Comparison of ENCODE assay signal across 11 cellular contexts in the genomic region with DNA sequence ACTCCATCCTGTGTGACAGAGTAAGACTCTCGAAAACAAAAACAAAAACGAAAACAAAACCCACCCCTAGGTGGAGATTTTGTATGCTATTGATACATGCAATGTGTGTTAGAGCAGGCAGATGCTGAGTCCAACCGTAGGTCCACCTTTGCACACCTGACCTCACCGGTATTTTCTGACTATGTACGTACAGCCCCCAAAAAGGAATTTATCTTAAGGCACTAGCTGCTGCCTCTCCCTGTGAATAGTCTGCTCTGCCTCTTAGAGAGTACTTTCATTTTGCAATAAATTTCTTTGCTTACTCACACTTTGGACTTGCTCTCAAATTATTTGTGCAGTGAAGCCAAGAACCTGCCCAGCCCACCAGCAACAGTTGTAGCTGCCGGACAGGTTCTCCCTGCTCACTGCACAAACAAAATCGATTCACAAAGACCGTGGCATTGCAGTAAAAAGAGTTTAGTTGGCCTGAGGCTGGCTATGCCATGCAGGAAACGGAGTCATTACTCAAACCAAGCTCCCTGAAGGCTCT. TPM values are rescaled to one million over a fixed set of nuclear protein-coding genes. Genes with fewer than 3 reads are reported as not detected.
DNase-seq lines count a peak whose midpoint lies in the region; ATAC-seq, FAIRE-seq and TF ChIP-seq lines count a peak whose summit lies in the region.
"Had no signal": no experiment of that assay in that cellular context is flagged by ENCODE, and none has a peak within 500 bp of the region (broad histone marks: within the 10 kb centered on the region; RNA-seq: fewer than 3 reads in every experiment).

No MANE protein-coding gene starts in this region.

- SMC1A ChIA-PET in GM12878 (lab: Charles Lee; ENCODE audit: uncharacterized antibody, unreplicated experiment): interaction anchor here (1.4 kb wide), 1 partner anchor 122 kb away, joined by 3 read pairs; no protein-coding TSS in a partner anchor

- peak overlapping the region; percentile 77 for H3K4me2 ChIP-seq in GM23248 (ENCODE audit: unreplicated experiment)
- H3K4me2 ChIP-seq in GM12878 (ENCODE audit: control insufficient read depth, insufficient read depth): peak overlapping the region; percentile 1; the same call in 1 of the 2 replicates
- H3K4me2 ChIP-seq in HepG2 (ENCODE audit: low read depth, low read length): peak overlapping the region; percentile 90

- FAIRE-seq in GM12878 (lab: Jason Lieb, UNC) (no peak), HepG2 (lab: Jason Lieb, UNC) (no peak)

- H3K27ac ChIP-seq in 22Rv1 (peak overlapping the region; percentile 100), GM23248 (no peak overlapping the region), GM12878 (ENCODE audit: control insufficient read depth, insufficient read depth) (no peak overlapping the region), HepG2 (ENCODE audit: extremely low read length, insufficient read depth, low read length) (peak overlapping the region; percentile 19)

- H2AFZ ChIP-seq in GM23248: peak overlapping the region; percentile 76
- peak overlapping the region; percentile 54 for H2AFZ ChIP-seq in GM12878 (ENCODE audit: control insufficient read depth, low read depth, low read length)
- peak overlapping the region; percentile 18 for H2AFZ ChIP-seq in HepG2 (ENCODE audit: low read length)

- CTCF ChIA-PET in GM12878 (lab: Yijun Ruan, JAX) (interaction anchor here (1.0 to 4.3 kb wide), 7 partner anchors 10 to 211 kb away, joined by 3 to 32 read pairs (median 10); no protein-coding TSS in a partner anchor), HepG2 (lab: Yijun Ruan, JAX; ENCODE audit: low intra/inter-chr PET ratio, low total read pairs) (interaction anchor here (0.8 kb wide), 1 partner anchor 9 kb away, joined by 3 read pairs; no protein-coding TSS in a partner anchor)

- H3K36me3 ChIP-seq in GM23248 (ENCODE audit: low read depth) (no peaks in the 10 kb centered on the region), GM12878 (ENCODE audit: control insufficient read depth in 2 of 2, insufficient read depth in 2 of 2, low read length in 1 of 2) (no peaks in the 10 kb centered on the region), HepG2 (replicated peaks in 1 of 2; ENCODE audit: control insufficient read depth in 1 of 2, insufficient read depth in 2 of 2, low read length in 2 of 2) (no peaks in the 10 kb centered on the region)

- H3K9me2 ChIP-seq in GM23248 (ENCODE audit: insufficient read depth): no peaks in the 10 kb centered on the region

- H3K4me3 ChIP-seq in GM23248: peak overlapping the region; percentile 59
- H3K4me3 ChIP-seq in GM12878: no peak overlapping the region
- H3K4me3 ChIP-seq in HepG2 (replicated peaks in 1 of 3; ENCODE audit: insufficient read depth in 1 of 3, low read depth in 2 of 3, low read length in 3 of 3): peak overlapping the region; percentile 18 to 64 (median 41)

- TF ChIP-seq CTCF in 22Rv1 (IDR thresholded peaks at IDR 0.05): peak; percentile 58
- TF ChIP-seq CTCF in GM12878 (IDR thresholded peaks at IDR 0.05 in 2 of 3, conservative IDR thresholded peaks at IDR 0.05 in 1 of 3; ENCODE audit: control insufficient read depth in 2 of 3, extremely low read depth in 1 of 3, insufficient read depth in 1 of 3, low read depth in 3 of 3, low read length in 3 of 3): no peak
- TF ChIP-seq CTCF in HepG2 (CRISPR knock-in tag; IDR thresholded peaks at IDR 0.05): no peak

- no TSS peak for BruUV-seq in GM12878 (replicated peaks; lab: Mats Ljungman, UMichigan)
- BruUV-seq in HepG2 (replicated peaks; lab: Mats Ljungman, UMichigan): no TSS peak

- ATAC-seq in GM12878: no peak
- ATAC-seq in HepG2: peak; percentile 36
- ATAC-seq in GM18870 (IDR thresholded peaks at IDR 0.05; ENCODE audit: unreplicated experiment): no peak
- no peak for ATAC-seq in HG03025 (IDR thresholded peaks at IDR 0.05; ENCODE audit: low FRiP score, unreplicated experiment)
- ATAC-seq: stimulated activated memory B cell treated with anti-CD40 and anti-IgM and Interleukin-4, amounts not matched to agents 10 μg/mL and 1 μg/mL and 100 μg/mL, for 72 hours had no signal

- DNase-seq in GM23248 (peak; percentile 64), GM12878 (ENCODE audit: low read depth, low spot score) (no peak), HepG2 (ENCODE audit: low spot score) (peak; percentile 37), NCI-H2196 treated with DMSO at 0.1 percent for 48 hours (lab: John Stamatoyannopoulos, UW; ENCODE audit: unreplicated experiment) (no peak), NCI-H187 treated with DMSO at 0.1 percent for 48 hours (lab: John Stamatoyannopoulos, UW) (no peak)
- DNase-seq: activated CD8-positive, alpha-beta memory T cell treated with anti-CD3 and anti-CD28 coated beads, Interleukin-2, amount 50 U/mL, for 48 hours had no signal

- no peak overlapping the region; the same call in 1 of the 2 replicates for H3K9ac ChIP-seq in GM23248
- H3K9ac ChIP-seq in GM12878 (ENCODE audit: control insufficient read depth, insufficient read depth, low read length): no peak overlapping the region
- H3K9ac ChIP-seq in HepG2 (ENCODE audit: insufficient read depth, low read depth, low read length): peak overlapping the region; percentile 20; the same call in 1 of the 2 replicates

- H3K27me3 ChIP-seq in GM23248 (replicated peaks; ENCODE audit: insufficient read depth): no peaks in the 10 kb centered on the region
- no peaks in the 10 kb centered on the region for H3K27me3 ChIP-seq in GM12878 (replicated peaks in 1 of 2; ENCODE audit: control insufficient read depth in 2 of 2, insufficient read depth in 2 of 2, low read length in 1 of 2)
- no peaks in the 10 kb centered on the region; a peak in 1 of 5 replicates for H3K27me3 ChIP-seq in HepG2 (ENCODE audit: control insufficient read depth in 1 of 2, insufficient read depth in 2 of 2, low read length in 2 of 2)

- H4K20me1 ChIP-seq in GM23248 (ENCODE audit: insufficient read depth) (no peaks in the 10 kb centered on the region), GM12878 (ENCODE audit: control insufficient read depth, insufficient read depth) (no peaks in the 10 kb centered on the region), HepG2 (ENCODE audit: insufficient read depth, low read length) (peaks cover 8% of the 10 kb centered on the region; the same call in 1 of the 2 replicates)

- H3K4me1 ChIP-seq in GM23248 (ENCODE audit: insufficient read depth) (no peaks in the 10 kb centered on the region), GM12878 (ENCODE audit: control insufficient read depth, insufficient read depth, low read length) (peaks cover 3% of the 10 kb centered on the region), HepG2 (ENCODE audit: insufficient read depth, low read length) (peaks cover 37% of the 10 kb centered on the region)

- H3K9me3 ChIP-seq in GM23248 (ENCODE audit: low read depth): no peaks in the 10 kb centered on the region
- no peaks in the 10 kb centered on the region for H3K9me3 ChIP-seq in GM12878 (replicated peaks; ENCODE audit: control insufficient read depth, insufficient read depth, low read length)
- no peaks in the 10 kb centered on the region for H3K9me3 ChIP-seq in HepG2 (ENCODE audit: low read length)

- intact Hi-C loops in GM12878 (cut with micrococcal nuclease; ENCODE audit: unreplicated experiment) (no loop called here), HepG2 (cut with micrococcal nuclease; ENCODE audit: unreplicated experiment) (no loop called here)

- TF ChIP-seq EP300 in GM12878 (IDR thresholded peaks at IDR 0.05; ENCODE audit: borderline replicate concordance in 1 of 2, control insufficient read depth in 1 of 2, low read depth in 2 of 2, low read length in 2 of 2): no peak
- TF ChIP-seq EP300 in HepG2 (IDR thresholded peaks at IDR 0.05; ENCODE audit: low read depth in 2 of 2, low read length in 2 of 2): no peak
- TF ChIP-seq EP300 in HepG2 (CRISPR knock-in tag; IDR thresholded peaks at IDR 0.05; ENCODE audit: borderline replicate concordance): no peak

- H3K79me2 ChIP-seq in GM23248 (ENCODE audit: insufficient read depth): peaks cover 18% of the 10 kb centered on the region
- peaks cover 17% of the 10 kb centered on the region for H3K79me2 ChIP-seq in GM12878 (ENCODE audit: control insufficient read depth, insufficient read depth, low read length)
- H3K79me2 ChIP-seq in HepG2 (ENCODE audit: insufficient read depth, low read length): peaks cover 12% of the 10 kb centered on the region

- RAD21 ChIA-PET in GM12878 (lab: Charles Lee; ENCODE audit: unreplicated experiment): interaction anchor here (1.1 kb wide), 1 partner anchor 14 kb away, joined by 4 read pairs; no protein-coding TSS in a partner anchor

- POLR2A ChIA-PET in GM12878 (lab: Charles Lee) (no interaction called here), HepG2 (lab: Yijun Ruan, JAX) (interaction anchor here (0.8 to 1.2 kb wide), 2 partner anchors 66 to 151 kb away, joined by 3 to 4 read pairs; no protein-coding TSS in a partner anchor)

- 4 to 7% methylated on average over 9 of the region's 9 CpGs for WGBS in GM23248 (ENCODE audit: low coverage in 1 of 2, low lambda C conversion rate in 2 of 2, missing lambda C conversion rate in 2 of 2), 2 experiments
- WGBS in GM12878 (ENCODE audit: insufficient coverage, insufficient replicate concordance, low lambda C conversion rate, missing lambda C conversion rate): under 1% methylated on average over 9 of the region's 9 CpGs
- under 1% methylated on average over 9 of the region's 9 CpGs for WGBS in HepG2 (ENCODE audit: low lambda C conversion rate)

- no peaks in the 10 kb centered on the region for H3F3A ChIP-seq in GM23248 (ENCODE audit: insufficient read depth)

- no peak for TF ChIP-seq RAD21 in GM12878 (IDR thresholded peaks at IDR 0.05; ENCODE audit: insufficient read depth, low read depth, low read length)
- no peak for TF ChIP-seq RAD21 in HepG2 (CRISPR knock-in tag; IDR thresholded peaks at IDR 0.05)

- in situ Hi-C loops in GM23248 (cut with MboI) (loop anchor here (10.0 kb wide), 1 partner anchor 212 kb away; no protein-coding TSS in a partner anchor), GM12878 (cut with MboI) (no loop called here), HepG2 (cut with HindIII; ENCODE audit: extremely low pct_ligation_motif_present, low pct_unique_long_range_greater_than_20kb) (loop anchor here (10.0 kb wide), 1 partner anchor 212 kb away; no protein-coding TSS in a partner anchor)

- TF ChIP-seq POLR2A in GM12878 (IDR thresholded peaks at IDR 0.05; ENCODE audit: low read depth, low read length): no peak
- TF ChIP-seq POLR2A in HepG2 (IDR thresholded peaks at IDR 0.05; ENCODE audit: insufficient read depth in 1 of 2, low read depth in 2 of 2, low read length in 2 of 2): no peak

RNA-seq across cellular contexts. Expression of gene ZNF77, which starts 8.2 kb away (rescaled TPM):
- total RNA-seq in GM23248 (2014; rRNA removed; shearing (Covaris generic)): 0.76 and 1.1 TPM in 2 replicates
- polyA plus RNA-seq in GM23248 (2016; fragmentation: Nextera tagmentation; extraction: Ambion mirVana) (1.2 TPM in 2 replicates), GM12878 (2011; rRNA removed) (2.7 and 2.9 TPM in 2 replicates), GM12878 (2014; fragmentation: Illumina TruSeq; extraction: Trizol) (3.6 and 4.2 TPM in 2 replicates), GM12878 (2014; fragmentation: Nextera tagmentation; extraction: Ambion mirVana) (1 to 10 TPM; 1.9 TPM), GM12878 (2014; rRNA removed) (3.1 and 3.2 TPM in 2 replicates), GM12878 (2016; fragmentation: Nextera tagmentation; extraction: Ambion mirVana) (1 to 10 TPM; 2.6 to 3.5 TPM), HepG2 (2011; rRNA removed) (7.1 and 7.8 TPM in 2 replicates)
- 6.4 and 7.9 TPM in 2 replicates for total RNA-seq in GM12878 (2013; cell fraction: nucleolus; rRNA removed)
- total RNA-seq in GM12878 (2014; rRNA removed) (4.1 and 4.3 TPM in 2 replicates), GM12878 (2014; rRNA removed; fragmentation: Illumina TruSeq; extraction: Trizol) (4.7 and 4.9 TPM in 2 replicates), GM12878 (2021) (2.8 and 3.1 TPM in 2 replicates), HepG2 (2016; rRNA removed; fragmentation: Illumina TruSeq; extraction: Trizol) (11.5 and 12.6 TPM in 2 replicates)
- 3.0 TPM for polyA plus RNA-seq in GM12878 (2011; ENCODE audit: low read depth)
- 2.1 and 2.3 TPM in 2 replicates for polyA plus RNA-seq in GM12878 (2011; cell fraction: cytosol; rRNA removed)
- 2.8 and 3.2 TPM in 2 replicates for polyA plus RNA-seq in GM12878 (2011; cell fraction: nucleus; rRNA removed)
- 1.8 and 2.0 TPM in 2 replicates for polyA plus RNA-seq in GM12878 (2012)
- polyA minus RNA-seq in GM12878 (2011; rRNA and poly(A)+ RNA removed): 4.7 and 8.6 TPM in 2 replicates
- 1.4 and 1.5 TPM in 2 replicates for polyA minus RNA-seq in GM12878 (2011; cell fraction: cytosol; rRNA and poly(A)+ RNA removed)
- 0.97 and 3.1 TPM in 2 replicates for polyA minus RNA-seq in GM12878 (2011; cell fraction: nucleus; rRNA and poly(A)+ RNA removed)
- 2.9 and 3.5 TPM in 2 replicates for total RNA-seq in HepG2 (2016; cell fraction: cytosol; rRNA removed; fragmentation: Illumina TruSeq; extraction: Trizol; ENCODE audit: low read depth)
- total RNA-seq in HepG2 (2016; cell fraction: insoluble cytoplasmic fraction; rRNA removed; fragmentation: Illumina TruSeq; extraction: Trizol): 10.1 and 13.6 TPM in 2 replicates
- 7.1 and 7.2 TPM in 2 replicates for total RNA-seq in HepG2 (2016; cell fraction: membrane; rRNA removed; fragmentation: Illumina TruSeq; extraction: Trizol)
- 8.2 and 9.0 TPM in 2 replicates for total RNA-seq in HepG2 (2016; cell fraction: nucleus; rRNA removed; fragmentation: Illumina TruSeq; extraction: Trizol)
- polyA plus RNA-seq in HepG2 (2011; cell fraction: cytosol; rRNA removed): 3.6 and 5.6 TPM in 2 replicates
- polyA plus RNA-seq in HepG2 (2011; cell fraction: nucleus; rRNA removed): 5.3 and 7.8 TPM in 2 replicates
- 5.3 and 5.9 TPM in 2 replicates for polyA plus RNA-seq in HepG2 (2012)
- polyA plus RNA-seq in HepG2 (2016; cell fraction: cytosol; fragmentation: Illumina TruSeq; extraction: Trizol; ENCODE audit: low read depth): 0.84 and 1.0 TPM in 2 replicates
- 9.3 and 9.6 TPM in 2 replicates for polyA plus RNA-seq in HepG2 (2016; cell fraction: insoluble cytoplasmic fraction; fragmentation: Illumina TruSeq; extraction: Trizol; ENCODE audit: low read depth)
- 2.7 and 2.9 TPM in 2 replicates for polyA plus RNA-seq in HepG2 (2016; cell fraction: membrane; fragmentation: Illumina TruSeq; extraction: Trizol; ENCODE audit: low read depth)
- 14.6 and 16.9 TPM in 2 replicates for polyA plus RNA-seq in HepG2 (2016; cell fraction: nucleus; fragmentation: Illumina TruSeq; extraction: Trizol; ENCODE audit: insufficient read depth, low read depth)
- polyA minus RNA-seq in HepG2 (2011; rRNA and poly(A)+ RNA removed; ENCODE audit: low replicate concordance): 6.2 and 7.9 TPM in 2 replicates
- 2.5 and 5.3 TPM in 2 replicates for polyA minus RNA-seq in HepG2 (2011; cell fraction: cytosol; rRNA and poly(A)+ RNA removed)
- polyA minus RNA-seq in HepG2 (2011; cell fraction: nucleus; rRNA and poly(A)+ RNA removed): 5.7 and 10.9 TPM in 2 replicates

RNA-seq across cellular contexts. Expression of gene TLE6, which starts 24.3 kb away (rescaled TPM):
- total RNA-seq in GM23248 (2014; rRNA removed; shearing (Covaris generic)): 0.13 and 0.65 TPM in 2 replicates
- polyA plus RNA-seq in GM23248 (2016; fragmentation: Nextera tagmentation; extraction: Ambion mirVana): 0.21 and 0.68 TPM in 2 replicates
- 9.5 and 13.1 TPM in 2 replicates for total RNA-seq in GM12878 (2013; cell fraction: nucleolus; rRNA removed)
- 6.3 and 8.5 TPM in 2 replicates for total RNA-seq in GM12878 (2014; rRNA removed)
- 7.3 and 8.0 TPM in 2 replicates for total RNA-seq in GM12878 (2014; rRNA removed; fragmentation: Illumina TruSeq; extraction: Trizol)
- total RNA-seq in GM12878 (2021): 6.0 and 6.4 TPM in 2 replicates
- polyA plus RNA-seq in GM12878 (2011; ENCODE audit: low read depth): 9.4 TPM
- polyA plus RNA-seq in GM12878 (2011; rRNA removed): 10.8 and 13.8 TPM in 2 replicates
- polyA plus RNA-seq in GM12878 (2011; cell fraction: cytosol; rRNA removed): 12.8 and 12.9 TPM in 2 replicates
- polyA plus RNA-seq in GM12878 (2011; cell fraction: nucleus; rRNA removed): 21.4 and 31.9 TPM in 2 replicates
- polyA plus RNA-seq in GM12878 (2012): 9.3 and 9.6 TPM in 2 replicates
- polyA plus RNA-seq in GM12878 (2014; fragmentation: Illumina TruSeq; extraction: Trizol): 2.6 and 7.0 TPM in 2 replicates
- polyA plus RNA-seq in GM12878 (2014; fragmentation: Nextera tagmentation; extraction: Ambion mirVana): 1 to 10 TPM; 2.7 to 3.4 TPM
- polyA plus RNA-seq in GM12878 (2014; rRNA removed): 10.6 and 11.2 TPM in 2 replicates
- polyA plus RNA-seq in GM12878 (2016; fragmentation: Nextera tagmentation; extraction: Ambion mirVana): 1 to 10 TPM; 5.1 to 5.7 TPM
- 4.1 and 11.2 TPM in 2 replicates for polyA minus RNA-seq in GM12878 (2011; rRNA and poly(A)+ RNA removed)
- polyA minus RNA-seq in GM12878 (2011; cell fraction: cytosol; rRNA and poly(A)+ RNA removed): 3.4 and 3.9 TPM in 2 replicates
- 7.4 and 7.6 TPM in 2 replicates for polyA minus RNA-seq in GM12878 (2011; cell fraction: nucleus; rRNA and poly(A)+ RNA removed)
- 0.24 and 0.28 TPM in 2 replicates for total RNA-seq in HepG2 (2016; rRNA removed; fragmentation: Illumina TruSeq; extraction: Trizol)
- total RNA-seq in HepG2 (2016; cell fraction: cytosol; rRNA removed; fragmentation: Illumina TruSeq; extraction: Trizol; ENCODE audit: low read depth): not detected in 2 replicates
- total RNA-seq in HepG2 (2016; cell fraction: insoluble cytoplasmic fraction; rRNA removed; fragmentation: Illumina TruSeq; extraction: Trizol): 0.06 TPM in 1 of 2 replicates, not detected in the other
- not detected in 2 replicates for total RNA-seq in HepG2 (2016; cell fraction: membrane; rRNA removed; fragmentation: Illumina TruSeq; extraction: Trizol)
- total RNA-seq in HepG2 (2016; cell fraction: nucleus; rRNA removed; fragmentation: Illumina TruSeq; extraction: Trizol): not detected in 2 replicates
- 5.5 and 6.4 TPM in 2 replicates for polyA plus RNA-seq in HepG2 (2011; rRNA removed)
- 4.2 TPM in 2 replicates for polyA plus RNA-seq in HepG2 (2011; cell fraction: cytosol; rRNA removed)
- polyA plus RNA-seq in HepG2 (2011; cell fraction: nucleus; rRNA removed): 18.3 and 20.1 TPM in 2 replicates
- polyA plus RNA-seq in HepG2 (2012): 1.5 and 1.9 TPM in 2 replicates
- 0.19 and 0.32 TPM in 2 replicates for polyA plus RNA-seq in HepG2 (2016; cell fraction: cytosol; fragmentation: Illumina TruSeq; extraction: Trizol; ENCODE audit: low read depth)
- not detected in 2 replicates for polyA plus RNA-seq in HepG2 (2016; cell fraction: insoluble cytoplasmic fraction; fragmentation: Illumina TruSeq; extraction: Trizol; ENCODE audit: low read depth)
- not detected in 2 replicates for polyA plus RNA-seq in HepG2 (2016; cell fraction: membrane; fragmentation: Illumina TruSeq; extraction: Trizol; ENCODE audit: low read depth)
- 1.00 TPM in 1 of 2 replicates, not detected in the other for polyA plus RNA-seq in HepG2 (2016; cell fraction: nucleus; fragmentation: Illumina TruSeq; extraction: Trizol; ENCODE audit: insufficient read depth, low read depth)
- polyA minus RNA-seq in HepG2 (2011; rRNA and poly(A)+ RNA removed; ENCODE audit: low replicate concordance): 4.2 and 4.9 TPM in 2 replicates
- 2.4 TPM in 1 of 2 replicates, not detected in the other for polyA minus RNA-seq in HepG2 (2011; cell fraction: cytosol; rRNA and poly(A)+ RNA removed)
- polyA minus RNA-seq in HepG2 (2011; cell fraction: nucleus; rRNA and poly(A)+ RNA removed): 3.2 and 5.0 TPM in 2 replicates
- polyA plus RNA-seq: CD14-positive monocyte had no signal

RNA-seq across cellular contexts. Expression of gene ZNF57, which starts 52.3 kb away (rescaled TPM):
- 1.7 and 4.6 TPM in 2 replicates for total RNA-seq in GM23248 (2014; rRNA removed; shearing (Covaris generic))
- polyA plus RNA-seq in GM23248 (2016; fragmentation: Nextera tagmentation; extraction: Ambion mirVana) (1.9 and 2.3 TPM in 2 replicates), GM12878 (2011; rRNA removed) (5.6 and 5.7 TPM in 2 replicates), GM12878 (2014; fragmentation: Illumina TruSeq; extraction: Trizol) (6.9 and 7.6 TPM in 2 replicates), GM12878 (2014; fragmentation: Nextera tagmentation; extraction: Ambion mirVana) (1 to 10 TPM; 2.7 to 3.0 TPM), GM12878 (2014; rRNA removed) (3.9 and 4.4 TPM in 2 replicates), GM12878 (2016; fragmentation: Nextera tagmentation; extraction: Ambion mirVana) (1 to 10 TPM; 6.0 to 6.7 TPM), HepG2 (2011; rRNA removed) (6.6 and 8.0 TPM in 2 replicates)
- total RNA-seq in GM12878 (2013; cell fraction: nucleolus; rRNA removed): 8.2 and 9.9 TPM in 2 replicates
- total RNA-seq in GM12878 (2014; rRNA removed) (6.2 and 7.6 TPM in 2 replicates), GM12878 (2014; rRNA removed; fragmentation: Illumina TruSeq; extraction: Trizol) (7.6 and 8.9 TPM in 2 replicates), GM12878 (2021) (5.2 and 5.5 TPM in 2 replicates), HepG2 (2016; rRNA removed; fragmentation: Illumina TruSeq; extraction: Trizol) (17.5 and 25.8 TPM in 2 replicates)
- polyA plus RNA-seq in GM12878 (2011; ENCODE audit: low read depth): 4.5 TPM
- polyA plus RNA-seq in GM12878 (2011; cell fraction: cytosol; rRNA removed): 3.5 and 3.8 TPM in 2 replicates
- 4.7 and 4.9 TPM in 2 replicates for polyA plus RNA-seq in GM12878 (2011; cell fraction: nucleus; rRNA removed)
- 3.8 and 5.7 TPM in 2 replicates for polyA plus RNA-seq in GM12878 (2012)
- polyA minus RNA-seq in GM12878 (2011; rRNA and poly(A)+ RNA removed): 7.9 and 9.9 TPM in 2 replicates
- polyA minus RNA-seq in GM12878 (2011; cell fraction: cytosol; rRNA and poly(A)+ RNA removed): 3.3 and 4.3 TPM in 2 replicates
- polyA minus RNA-seq in GM12878 (2011; cell fraction: nucleus; rRNA and poly(A)+ RNA removed): 1.8 and 2.4 TPM in 2 replicates
- total RNA-seq in HepG2 (2016; cell fraction: cytosol; rRNA removed; fragmentation: Illumina TruSeq; extraction: Trizol; ENCODE audit: low read depth): 9.2 and 10.2 TPM in 2 replicates
- total RNA-seq in HepG2 (2016; cell fraction: insoluble cytoplasmic fraction; rRNA removed; fragmentation: Illumina TruSeq; extraction: Trizol): 17.7 and 22.3 TPM in 2 replicates
- 15.7 and 21.7 TPM in 2 replicates for total RNA-seq in HepG2 (2016; cell fraction: membrane; rRNA removed; fragmentation: Illumina TruSeq; extraction: Trizol)
- total RNA-seq in HepG2 (2016; cell fraction: nucleus; rRNA removed; fragmentation: Illumina TruSeq; extraction: Trizol): 12.5 and 12.8 TPM in 2 replicates
- 4.3 and 7.3 TPM in 2 replicates for polyA plus RNA-seq in HepG2 (2011; cell fraction: cytosol; rRNA removed)
- 6.3 and 7.4 TPM in 2 replicates for polyA plus RNA-seq in HepG2 (2011; cell fraction: nucleus; rRNA removed)
- 7.0 and 7.8 TPM in 2 replicates for polyA plus RNA-seq in HepG2 (2012)
- polyA plus RNA-seq in HepG2 (2016; cell fraction: cytosol; fragmentation: Illumina TruSeq; extraction: Trizol; ENCODE audit: low read depth): 2.7 and 2.8 TPM in 2 replicates
- polyA plus RNA-seq in HepG2 (2016; cell fraction: insoluble cytoplasmic fraction; fragmentation: Illumina TruSeq; extraction: Trizol; ENCODE audit: low read depth): 16.0 TPM in 2 replicates
- polyA plus RNA-seq in HepG2 (2016; cell fraction: membrane; fragmentation: Illumina TruSeq; extraction: Trizol; ENCODE audit: low read depth): 3.9 and 5.1 TPM in 2 replicates
- 18.5 and 27.5 TPM in 2 replicates for polyA plus RNA-seq in HepG2 (2016; cell fraction: nucleus; fragmentation: Illumina TruSeq; extraction: Trizol; ENCODE audit: insufficient read depth, low read depth)
- polyA minus RNA-seq in HepG2 (2011; rRNA and poly(A)+ RNA removed; ENCODE audit: low replicate concordance): 4.0 and 7.2 TPM in 2 replicates
- 6.4 and 6.9 TPM in 2 replicates for polyA minus RNA-seq in HepG2 (2011; cell fraction: cytosol; rRNA and poly(A)+ RNA removed)
- polyA minus RNA-seq in HepG2 (2011; cell fraction: nucleus; rRNA and poly(A)+ RNA removed): 6.6 and 9.9 TPM in 2 replicates

Comparison
In these comparisons a context has a peak if more than half of its experiments do, and no peak if none do; other contexts are left out.
1. H3K27ac ChIP-seq: peak in 22Rv1 (single experiment) and HepG2 (single experiment); none in GM23248 (single experiment) and GM12878 (single experiment).
2. DNase-seq: peak in GM23248 (single experiment) and HepG2 (single experiment); none in GM12878 (single experiment), NCI-H2196 treated with DMSO at 0.1 percent for 48 hours (single experiment) and NCI-H187 treated with DMSO at 0.1 percent for 48 hours (single experiment).
3. H2AFZ ChIP-seq: peak in every context shown above with its lines; median percentile 76 in GM23248; 54 in GM12878; 18 in HepG2.
4. H3K4me2 ChIP-seq: peak in every context shown above with its lines; median percentile 90 in HepG2; 77 in GM23248; 1 in GM12878.